ENCODE assay signal across 8 cellular contexts in genomic region chrY:18421457-18421856, GRCh38.
DNase-seq lines count a peak whose midpoint lies in the region; ATAC-seq and FAIRE-seq lines count a peak whose summit lies in the region.
"Not testable (repeated sequence)": the region's sequence is repeated elsewhere in the genome, so short reads cannot be mapped to it uniquely, and the experiment has no call there.

No MANE protein-coding gene starts in this region.

- DNase-seq in GM18507 (ENCODE audit: extremely low spot score, insufficient read length, low read depth); activated naive CD4-positive, alpha-beta T cell treated with anti-CD3 and anti-CD28 coated beads, Interleukin-2, amount 50 U/mL, for 72 hours (ENCODE audit: low spot score in 2 of 2); stimulated activated naive CD8-positive, alpha-beta T cell treated with anti-CD3 and anti-CD28 coated beads, Interleukin-15, amount 100 ng/mL, for 72 hours: not testable (repeated sequence)

- H3K36me3 Mint-ChIP-seq in activated naive CD4-positive, alpha-beta T cell treated with anti-CD3 and anti-CD28 coated beads, Interleukin-2, amount 50 U/mL, for 72 hours, result not testable (repeated sequence)

- not testable (repeated sequence) for H3K27me3 Mint-ChIP-seq in stimulated activated naive CD8-positive, alpha-beta T cell treated with anti-CD3 and anti-CD28 coated beads, Interleukin-15, amount 100 ng/mL, for 72 hours

- ATAC-seq in GM21367 (IDR thresholded peaks at IDR 0.05; ENCODE audit: unreplicated experiment) (peak; percentile 72), GM21619 (IDR thresholded peaks at IDR 0.05; ENCODE audit: unreplicated experiment) (peak; percentile 63), HG02884 (IDR thresholded peaks at IDR 0.05; ENCODE audit: unreplicated experiment) (peak; percentile 64), HG03432 (IDR thresholded peaks at IDR 0.05; ENCODE audit: unreplicated experiment) (peak; percentile 80), HG03571 (IDR thresholded peaks at IDR 0.05; ENCODE audit: unreplicated experiment) (peak; percentile 82)
- ATAC-seq in activated naive CD4-positive, alpha-beta T cell treated with anti-CD3 and anti-CD28 coated beads, Interleukin-2, amount 50 U/mL, for 72 hours, result peak; percentile 34 to 64
- peak; percentile 71 for ATAC-seq in stimulated activated naive CD8-positive, alpha-beta T cell treated with anti-CD3 and anti-CD28 coated beads, Interleukin-15, amount 100 ng/mL, for 72 hours

- not testable (repeated sequence) for H3K27ac Mint-ChIP-seq in activated naive CD4-positive, alpha-beta T cell treated with anti-CD3 and anti-CD28 coated beads, Interleukin-2, amount 50 U/mL, for 72 hours; stimulated activated naive CD8-positive, alpha-beta T cell treated with anti-CD3 and anti-CD28 coated beads, Interleukin-15, amount 100 ng/mL, for 72 hours

- H3K9me3 Mint-ChIP-seq in activated naive CD4-positive, alpha-beta T cell treated with anti-CD3 and anti-CD28 coated beads, Interleukin-2, amount 50 U/mL, for 72 hours; stimulated activated naive CD8-positive, alpha-beta T cell treated with anti-CD3 and anti-CD28 coated beads, Interleukin-15, amount 100 ng/mL, for 72 hours: not testable (repeated sequence)

- H3K4me3 Mint-ChIP-seq in stimulated activated naive CD8-positive, alpha-beta T cell treated with anti-CD3 and anti-CD28 coated beads, Interleukin-15, amount 100 ng/mL, for 72 hours, result not testable (repeated sequence)

- FAIRE-seq in GM18507 (lab: Jason Lieb, UNC), result peak; percentile 71

- not testable (repeated sequence) for H3K4me1 Mint-ChIP-seq in stimulated activated naive CD8-positive, alpha-beta T cell treated with anti-CD3 and anti-CD28 coated beads, Interleukin-15, amount 100 ng/mL, for 72 hours
